ENCODE assay signal across 13 cellular contexts in the genomic region with DNA sequence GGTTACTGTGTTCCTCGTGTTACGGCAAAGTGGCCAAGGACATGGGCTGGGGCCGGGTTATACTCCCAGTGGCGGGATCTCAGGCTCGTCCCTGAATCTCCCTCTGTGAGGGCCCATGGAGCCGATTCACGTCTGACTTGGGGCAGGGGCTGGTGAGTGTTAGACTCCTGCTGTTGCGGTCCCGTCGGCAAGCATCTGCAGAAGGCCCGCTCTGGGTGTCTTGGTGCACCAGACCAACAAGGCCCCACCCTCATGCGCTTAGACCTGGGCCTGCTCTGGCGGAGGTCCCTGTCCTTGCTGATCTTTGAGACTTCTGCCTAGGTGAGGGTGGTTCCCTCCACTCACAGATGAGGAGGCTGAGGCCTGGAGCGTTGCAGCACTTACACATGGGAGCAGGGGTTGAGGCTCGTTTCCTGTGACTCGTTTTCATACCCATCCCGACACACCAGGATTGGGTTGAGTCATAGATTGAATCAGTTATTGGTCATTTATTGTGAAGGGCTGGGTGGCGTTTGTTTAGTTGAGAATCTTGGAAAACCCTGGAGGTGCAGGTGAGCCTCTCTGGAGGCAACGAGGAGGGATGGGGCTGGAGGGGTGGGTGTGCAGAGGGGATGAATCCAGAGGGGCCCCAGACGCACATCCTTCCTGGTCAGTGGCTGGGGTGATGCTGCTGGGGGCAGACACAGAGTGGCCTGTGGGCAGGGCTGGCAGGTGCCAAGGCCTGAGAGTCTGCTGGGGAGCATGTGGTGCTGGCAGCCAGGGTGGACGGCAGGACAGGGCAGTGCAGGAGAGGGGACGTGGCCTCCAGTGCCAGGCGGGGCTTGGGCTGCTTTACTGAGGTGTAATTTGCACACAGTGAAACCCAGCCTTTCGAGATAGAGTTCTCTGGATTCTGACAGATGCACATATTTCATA. TPM values are rescaled to one million over a fixed set of nuclear protein-coding genes. Genes with fewer than 3 reads are reported as not detected.
A peak's percentile ranks its signal among the peaks of the same experiment; 100 is the strongest.
DNase-seq lines count a peak whose midpoint lies in the region; ATAC-seq, FAIRE-seq and TF ChIP-seq lines count a peak whose summit lies in the region.
"Had no signal": no experiment of that assay in that cellular context is flagged by ENCODE, and none has a peak within 500 bp of the region (broad histone marks: within the 10 kb centered on the region; RNA-seq: fewer than 3 reads in every experiment).

No MANE protein-coding gene starts in this region.

- peak overlapping the region; percentile 92 for H3K4me2 ChIP-seq in OCI-LY7 (ENCODE audit: low read length)

- peak overlapping the region; percentile 97 for H3K27ac ChIP-seq in OCI-LY7 (ENCODE audit: low read depth, low read length, poor library complexity, severe bottlenecking)
- H3K27ac ChIP-seq in spleen, result peak overlapping the region in 5 of 8 donors; percentile 12 to 99 (median 96)
- no peak overlapping the region for H3K27ac ChIP-seq in psoas muscle
- H3K27ac ChIP-seq: cardiac muscle cell, esophagus squamous epithelium, upper lobe of right lung had no signal

- H3K4me3 Mint-ChIP-seq in activated CD8-positive, alpha-beta memory T cell treated with anti-CD3 and anti-CD28 coated beads, Interleukin-2, amount 10 ng/mL, durations not matched to agents 7 days and 5 days, result no peak overlapping the region
- H3K4me3 Mint-ChIP-seq in endothelial cell (ENCODE audit: unreplicated experiment), result peak overlapping the region; percentile 83

- peaks cover 43% of the 10 kb centered on the region for H3K4me1 Mint-ChIP-seq in activated CD8-positive, alpha-beta memory T cell treated with anti-CD3 and anti-CD28 coated beads, Interleukin-2, amount 10 ng/mL, durations not matched to agents 7 days and 5 days
- peaks cover 45% of the 10 kb centered on the region for H3K4me1 Mint-ChIP-seq in endothelial cell (ENCODE audit: unreplicated experiment)

- no peaks in the 10 kb centered on the region; the same call in 1 of the 2 replicates for H4K20me1 ChIP-seq in OCI-LY7 (ENCODE audit: insufficient read depth, low read length)

- H3K27me3 ChIP-seq in spleen (replicated peaks in 1 of 7) (no peaks in the 10 kb centered on the region), psoas muscle (ENCODE audit: insufficient read depth in 3 of 3, low read length in 2 of 3) (no peaks in the 10 kb centered on the region)
- H3K27me3 ChIP-seq: cardiac muscle cell, esophagus squamous epithelium, upper lobe of right lung had no signal

- no peak for TF ChIP-seq POLR2A in spleen (IDR thresholded peaks at IDR 0.05)

- WGBS in spleen, 5 donors, result 73 to 87% (median 82%) methylated on average over 13 to 24 of the region's 24 CpGs
- WGBS in psoas muscle, 3 donors, result 83 to 84% (median 84%) methylated on average over 24 of the region's 24 CpGs

- CTCF ChIA-PET in activated CD8-positive, alpha-beta memory T cell treated with anti-CD3 and anti-CD28 coated beads, Interleukin-2, amount 10 ng/mL, durations not matched to agents 7 days and 5 days (lab: Charles Lee), result no interaction called here
- CTCF ChIA-PET in OCI-LY7 (lab: Charles Lee; ENCODE audit: unreplicated experiment), result no interaction called here

- POLR2A ChIA-PET in OCI-LY7 (lab: Charles Lee), result no interaction called here

- H3K27me3 Mint-ChIP-seq in activated CD8-positive, alpha-beta memory T cell treated with anti-CD3 and anti-CD28 coated beads, Interleukin-2, amount 10 ng/mL, durations not matched to agents 7 days and 5 days, result no peaks in the 10 kb centered on the region
- peaks cover 23% of the 10 kb centered on the region for H3K27me3 Mint-ChIP-seq in endothelial cell (ENCODE audit: unreplicated experiment)

- TF ChIP-seq CTCF in OCI-LY7 (conservative IDR thresholded peaks at IDR 0.05; ENCODE audit: low read length) (no peak), endothelial cell (IDR thresholded peaks at IDR 0.05; ENCODE audit: unreplicated experiment) (no peak), spleen (IDR thresholded peaks at IDR 0.05 in 8 of 11, conservative IDR thresholded peaks at IDR 0.05 in 3 of 11) (no peak), psoas muscle (IDR thresholded peaks at IDR 0.05) (no peak)

- no peak for DNase-seq in activated CD8-positive, alpha-beta memory T cell treated with anti-CD3 and anti-CD28 coated beads, Interleukin-2, amount 10 ng/mL, durations not matched to agents 7 days and 5 days
- no peak for DNase-seq in activated CD8-positive, alpha-beta memory T cell treated with anti-CD3 and anti-CD28 coated beads for 24 hours
- DNase-seq in OCI-LY7 (ENCODE audit: low spot score), result no peak
- DNase-seq in endothelial cell (ENCODE audit: low spot score), result no peak
- DNase-seq in spleen, result no peak
- DNase-seq in psoas muscle, result no peak
- no peak for DNase-seq in NCI-H1105 (lab: John Stamatoyannopoulos, UW)
- DNase-seq in urothelium cell line (ENCODE audit: low spot score), result no peak
- DNase-seq: esophagus squamous epithelium, NCI-H2227 treated with DMSO at 0.1 percent for 48 hours, upper lobe of right lung had no signal

- peaks cover 83% of the 10 kb centered on the region for H3K36me3 ChIP-seq in OCI-LY7 (ENCODE audit: insufficient read depth, low read length)
- peaks cover 0 to 80% (median 63%) of the 10 kb centered on the region in 6 donors for H3K36me3 ChIP-seq in spleen
- H3K36me3 ChIP-seq in psoas muscle (ENCODE audit: insufficient read depth in 1 of 2, low read depth in 1 of 2), result peaks cover 6 to 69% of the 10 kb centered on the region in 2 donors

- peak overlapping the region; percentile 95 for H3K4me3 ChIP-seq in OCI-LY7 (ENCODE audit: low read depth, low read length, poor library complexity, severe bottlenecking)
- peak overlapping the region in 1 of 8 donors; percentile 98 for H3K4me3 ChIP-seq in spleen
- no peak overlapping the region for H3K4me3 ChIP-seq in psoas muscle
- H3K4me3 ChIP-seq: cardiac muscle cell, esophagus squamous epithelium, upper lobe of right lung had no signal

- no peak overlapping the region for H2AFZ ChIP-seq in OCI-LY7 (ENCODE audit: low read length)

- peaks cover 85% of the 10 kb centered on the region for H3K79me2 ChIP-seq in OCI-LY7 (ENCODE audit: insufficient read depth, low read depth, low read length)

- peak overlapping the region; percentile 34 for H3K27ac Mint-ChIP-seq in activated CD8-positive, alpha-beta memory T cell treated with anti-CD3 and anti-CD28 coated beads, Interleukin-2, amount 10 ng/mL, durations not matched to agents 7 days and 5 days
- peak overlapping the region; percentile 72 for H3K27ac Mint-ChIP-seq in endothelial cell (ENCODE audit: unreplicated experiment)

- peaks cover 20% of the 10 kb centered on the region for H3K36me3 Mint-ChIP-seq in activated CD8-positive, alpha-beta memory T cell treated with anti-CD3 and anti-CD28 coated beads, Interleukin-2, amount 10 ng/mL, durations not matched to agents 7 days and 5 days
- H3K36me3 Mint-ChIP-seq in endothelial cell (ENCODE audit: low read depth, unreplicated experiment), result peaks cover 38% of the 10 kb centered on the region

- H3K9me3 ChIP-seq in OCI-LY7 (ENCODE audit: low read length) (no peaks in the 10 kb centered on the region), spleen (no peaks in the 10 kb centered on the region), psoas muscle (no peaks in the 10 kb centered on the region)
- H3K9me3 ChIP-seq: esophagus squamous epithelium, upper lobe of right lung had no signal

- H3K9me2 ChIP-seq in OCI-LY7 (ENCODE audit: insufficient read depth, low read length), result no peaks in the 10 kb centered on the region

- H3K4me1 ChIP-seq in OCI-LY7 (ENCODE audit: insufficient read depth, low read length, poor library complexity, severe bottlenecking) (peaks cover 43% of the 10 kb centered on the region), spleen (peaks cover 54 to 92% (median 74%) of the 10 kb centered on the region in 6 donors), psoas muscle (peaks cover 26% of the 10 kb centered on the region)

- BruUV-seq in OCI-LY7 (replicated peaks; lab: Mats Ljungman, UMichigan), result no TSS peak

- no peak for ATAC-seq in activated CD8-positive, alpha-beta memory T cell treated with anti-CD3 and anti-CD28 coated beads, Interleukin-2, amount 10 ng/mL, durations not matched to agents 7 days and 5 days
- no peak for ATAC-seq in psoas muscle
- ATAC-seq: sciatic nerve, upper lobe of right lung had no signal

- FAIRE-seq in urothelium cell line (lab: Jason Lieb, UNC), result no peak

- H3K9me3 Mint-ChIP-seq in activated CD8-positive, alpha-beta memory T cell treated with anti-CD3 and anti-CD28 coated beads, Interleukin-2, amount 10 ng/mL, durations not matched to agents 7 days and 5 days (ENCODE audit: low read depth), result no peaks in the 10 kb centered on the region
- H3K9me3 Mint-ChIP-seq in endothelial cell (ENCODE audit: unreplicated experiment), result no peaks in the 10 kb centered on the region

- intact Hi-C loops in OCI-LY7 (cut with micrococcal nuclease; ENCODE audit: unreplicated experiment) (loop anchor here (2.0 to 5.0 kb wide), 3 partner anchors 25 to 153 kb away; a partner anchor contains a TSS), spleen (cut with DNase I; ENCODE audit: low total_unique reads) (no loop called here), psoas muscle (cut with DNase I) (no loop called here)

RNA-seq across cellular contexts. Expression of a gene that starts 4.6 kb away (rescaled TPM):
- 10 to 100 TPM; 55.7 to 63.7 TPM for total RNA-seq in activated CD8-positive, alpha-beta memory T cell treated with anti-CD3 and anti-CD28 coated beads, Interleukin-2, amount 10 ng/mL, durations not matched to agents 7 days and 5 days
- 40.5 and 46.3 TPM in 2 replicates for total RNA-seq in OCI-LY7 (2014; rRNA removed; shearing (Covaris generic))
- 120 and 121 TPM in 2 replicates for total RNA-seq in OCI-LY7 (2022)
- total RNA-seq in endothelial cell (ENCODE audit: unreplicated experiment), result 250 TPM
- 100 to 1,000 TPM; 100 to 166 (median 129) TPM for total RNA-seq in spleen
- 100 to 1,000 TPM in 1 of 3 donors, 10 to 100 TPM in 2; 36.8 to 115 (median 42.6) TPM for polyA plus RNA-seq in spleen
- total RNA-seq in psoas muscle, result 100 to 1,000 TPM; 113 to 134 (median 125) TPM
- 100 to 1,000 TPM; 117 to 211 (median 145) TPM for polyA plus RNA-seq in psoas muscle

RNA-seq across cellular contexts. Expression of a gene that starts 24.8 kb away (rescaled TPM):
- total RNA-seq in activated CD8-positive, alpha-beta memory T cell treated with anti-CD3 and anti-CD28 coated beads, Interleukin-2, amount 10 ng/mL, durations not matched to agents 7 days and 5 days, result 100 to 1,000 TPM; 284 to 324 TPM
- total RNA-seq in OCI-LY7 (2014; rRNA removed; shearing (Covaris generic)), result 193 and 211 TPM in 2 replicates
- total RNA-seq in OCI-LY7 (2022) (233 and 264 TPM in 2 replicates), endothelial cell (ENCODE audit: unreplicated experiment) (219 TPM), spleen (100 to 1,000 TPM; 109 to 218 (median 176) TPM), psoas muscle (10 to 100 TPM; 58.8 to 85.2 (median 78.2) TPM)
- polyA plus RNA-seq in spleen (100 to 1,000 TPM in 1 of 3 donors, 10 to 100 TPM in 2; 67.2 to 190 (median 85.5) TPM), psoas muscle (100 to 1,000 TPM in 1 of 3 donors, 10 to 100 TPM in 2; 54.1 to 116 (median 55.1) TPM)

RNA-seq across cellular contexts. Expression of a gene that starts 31.6 kb away (rescaled TPM):
- 1 to 10 TPM; 5.9 TPM for total RNA-seq in activated CD8-positive, alpha-beta memory T cell treated with anti-CD3 and anti-CD28 coated beads, Interleukin-2, amount 10 ng/mL, durations not matched to agents 7 days and 5 days
- 29.4 and 30.1 TPM in 2 replicates for total RNA-seq in OCI-LY7 (2014; rRNA removed; shearing (Covaris generic))
- 29.0 and 30.9 TPM in 2 replicates for total RNA-seq in OCI-LY7 (2022)
- 20.1 TPM for total RNA-seq in endothelial cell (ENCODE audit: unreplicated experiment)
- 10 to 100 TPM; 11.9 to 23.4 (median 14.4) TPM for total RNA-seq in spleen
- 10 to 100 TPM; 26.7 to 40.1 (median 37.8) TPM for polyA plus RNA-seq in spleen
- 10 to 100 TPM in 2 of 4 donors, 1 to 10 TPM in 2; 8.0 to 12.0 (median 10.4) TPM for total RNA-seq in psoas muscle
- polyA plus RNA-seq in psoas muscle, result 10 to 100 TPM in 2 of 3 donors, 1 to 10 TPM in 1; 4.4 to 11.8 (median 10.0) TPM

RNA-seq across cellular contexts. Expression of a gene that starts 36.2 kb away (rescaled TPM):
- 10 to 100 TPM; 23.7 to 25.4 TPM for total RNA-seq in activated CD8-positive, alpha-beta memory T cell treated with anti-CD3 and anti-CD28 coated beads, Interleukin-2, amount 10 ng/mL, durations not matched to agents 7 days and 5 days
- total RNA-seq in OCI-LY7 (2014; rRNA removed; shearing (Covaris generic)), result 26.6 and 44.5 TPM in 2 replicates
- 39.7 and 41.8 TPM in 2 replicates for total RNA-seq in OCI-LY7 (2022)
- 47.2 TPM for total RNA-seq in endothelial cell (ENCODE audit: unreplicated experiment)
- 10 to 100 TPM; 21.4 to 34.9 (median 27.2) TPM for total RNA-seq in spleen
- 10 to 100 TPM; 39.8 to 46.5 (median 43.6) TPM for polyA plus RNA-seq in spleen
- total RNA-seq in psoas muscle, result 10 to 100 TPM; 10.2 to 14.5 (median 10.6) TPM
- 10 to 100 TPM; 14.6 to 18.6 (median 17.5) TPM for polyA plus RNA-seq in psoas muscle

RNA-seq across cellular contexts. Expression of a gene that starts 38.8 kb away (rescaled TPM):
- total RNA-seq in activated CD8-positive, alpha-beta memory T cell treated with anti-CD3 and anti-CD28 coated beads, Interleukin-2, amount 10 ng/mL, durations not matched to agents 7 days and 5 days, result 10 to 100 TPM; 33.1 to 33.7 TPM
- 17.6 and 24.4 TPM in 2 replicates for total RNA-seq in OCI-LY7 (2014; rRNA removed; shearing (Covaris generic))
- 50.0 and 52.1 TPM in 2 replicates for total RNA-seq in OCI-LY7 (2022)
- total RNA-seq in endothelial cell (ENCODE audit: unreplicated experiment), result 34.0 TPM
- total RNA-seq in spleen, result 10 to 100 TPM; 25.4 to 58.7 (median 31.7) TPM
- 10 to 100 TPM; 18.9 to 36.7 (median 33.3) TPM for polyA plus RNA-seq in spleen
- 10 to 100 TPM; 10.3 to 21.1 (median 13.7) TPM for total RNA-seq in psoas muscle
- polyA plus RNA-seq in psoas muscle, result 10 to 100 TPM in 1 of 3 donors, 1 to 10 TPM in 2; 5.9 to 13.5 (median 9.2) TPM
